8 cellular contexts compared by ENCODE assay signal in the genomic region with DNA sequence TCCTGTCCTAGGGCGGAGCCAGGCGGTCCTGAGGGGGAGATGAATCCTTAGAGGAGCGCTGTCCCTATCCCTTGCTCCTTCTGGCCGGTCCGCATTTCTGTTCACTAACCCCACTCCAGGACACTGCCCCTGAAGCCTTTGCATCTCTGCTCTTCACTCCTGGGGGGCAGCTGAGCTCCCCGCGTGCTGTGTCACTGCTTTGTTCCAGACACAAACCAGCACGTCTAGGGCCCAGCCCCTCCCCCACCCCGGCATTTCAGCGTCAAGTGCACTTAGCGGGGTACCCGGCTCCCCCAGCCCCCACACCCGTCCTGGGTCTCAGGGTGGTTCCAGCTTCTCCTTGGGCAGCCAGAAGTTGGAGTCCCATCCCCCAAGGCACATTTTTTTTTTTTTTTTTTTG. TPM values are rescaled to one million over a fixed set of nuclear protein-coding genes. Genes with fewer than 3 reads are reported as not detected.
DNase-seq lines count a peak whose midpoint lies in the region; ATAC-seq and TF ChIP-seq lines count a peak whose summit lies in the region.

No MANE protein-coding gene starts in this region.

- no peaks in the 10 kb centered on the region for H3K36me3 Mint-ChIP-seq in dendritic cell treated with granulocyte-macrophage colony-stimulating factor and Interleukin-4, amounts not matched to agents 40 ng/mL and 50 ng/mL, for 4 days (ENCODE audit: low read depth)
- no peaks in the 10 kb centered on the region for H3K36me3 Mint-ChIP-seq in naive B cell

- peaks cover 52% of the 10 kb centered on the region for H3K4me1 Mint-ChIP-seq in dendritic cell treated with granulocyte-macrophage colony-stimulating factor and Interleukin-4, amounts not matched to agents 40 ng/mL and 50 ng/mL, for 4 days (ENCODE audit: low read depth)
- H3K4me1 Mint-ChIP-seq in naive B cell, result peaks cover 21 to 47% (median 42%) of the 10 kb centered on the region in 3 donors

- peaks cover 14 to 63% (median 51%) of the 10 kb centered on the region in 9 donors for H3K4me1 ChIP-seq in heart right ventricle
- H3K4me1 ChIP-seq in upper lobe of right lung, result peaks cover 47% of the 10 kb centered on the region

- ATAC-seq in heart right ventricle (peak in 2 of 8 donors; percentile 0 to 2), Right ventricle myocardium inferior (no peak), naive B cell (ENCODE audit: low read depth in 2 of 2) (no peak), upper lobe of right lung (no peak)

- H3K27ac ChIP-seq in heart right ventricle, result peak overlapping the region in 7 of 10 donors; percentile 11 to 48 (median 33)
- no peak overlapping the region for H3K27ac ChIP-seq in upper lobe of right lung

- peaks cover 0 to 11% (median 0%) of the 10 kb centered on the region in 9 donors for H3K36me3 ChIP-seq in heart right ventricle
- no peaks in the 10 kb centered on the region for H3K36me3 ChIP-seq in upper lobe of right lung

- peaks cover 63% of the 10 kb centered on the region for H3K27me3 Mint-ChIP-seq in dendritic cell treated with granulocyte-macrophage colony-stimulating factor and Interleukin-4, amounts not matched to agents 40 ng/mL and 50 ng/mL, for 4 days
- H3K27me3 Mint-ChIP-seq in naive B cell, result peaks cover 11 to 29% (median 16%) of the 10 kb centered on the region in 3 donors

- TF ChIP-seq CTCF in heart right ventricle (IDR thresholded peaks at IDR 0.05), result no peak
- TF ChIP-seq CTCF in upper lobe of right lung (IDR thresholded peaks at IDR 0.05), result no peak

- intact Hi-C loops in heart right ventricle (cut with DNase I) (loop anchor here in 3 of 10 donors (5.0 to 10.0 kb wide), 3 partner anchors 37 to 321 kb away; a partner anchor contains a TSS), Right ventricle myocardium inferior (cut with DNase I) (loop anchor here (2.0 to 10.0 kb wide), 2 partner anchors 23 to 321 kb away; a partner anchor contains a TSS), upper lobe of right lung (cut with DNase I) (no loop called here)
- intact Hi-C loops in dendritic cell treated with granulocyte-macrophage colony-stimulating factor and Interleukin-4, amounts not matched to agents 40 ng/mL and 50 ng/mL, for 4 days (cut with micrococcal nuclease), result loop anchor here (2.0 to 10.0 kb wide), 2 partner anchors 25 to 49 kb away; a partner anchor contains a TSS

- H3K4me3 Mint-ChIP-seq in dendritic cell treated with granulocyte-macrophage colony-stimulating factor and Interleukin-4, amounts not matched to agents 40 ng/mL and 50 ng/mL, for 4 days, result peak overlapping the region; percentile 53
- H3K4me3 Mint-ChIP-seq in naive B cell, result peak overlapping the region; percentile 58 to 93 (median 72)

- H3K9me3 Mint-ChIP-seq in dendritic cell treated with granulocyte-macrophage colony-stimulating factor and Interleukin-4, amounts not matched to agents 40 ng/mL and 50 ng/mL, for 4 days, result no peaks in the 10 kb centered on the region
- no peaks in the 10 kb centered on the region for H3K9me3 Mint-ChIP-seq in naive B cell

- 23 to 24% methylated on average over 13 of the region's 13 CpGs for WGBS in heart right ventricle, 2 donors

- H3K9me3 ChIP-seq in heart right ventricle, result no peaks in the 10 kb centered on the region
- H3K9me3 ChIP-seq in upper lobe of right lung, result no peaks in the 10 kb centered on the region

- H3K4me3 ChIP-seq in heart right ventricle (peak overlapping the region in 9 of 10 donors; percentile 11 to 53 (median 44)), upper lobe of right lung (peak overlapping the region; percentile 42)

- no peak for DNase-seq in heart right ventricle
- DNase-seq in Right ventricle myocardium inferior (ENCODE audit: missing footprints), result no peak
- DNase-seq in naive B cell, result no peak
- no peak for DNase-seq in upper lobe of right lung
- DNase-seq in NCI-H1436 (lab: John Stamatoyannopoulos, UW), result no peak
- DNase-seq in DMS53 treated with DMSO at 0.1 percent for 48 hours (lab: John Stamatoyannopoulos, UW; ENCODE audit: unreplicated experiment), result no peak
- no peak for DNase-seq in LoVo (ENCODE audit: low spot score)

- peak overlapping the region; percentile 41 for H3K27ac Mint-ChIP-seq in dendritic cell treated with granulocyte-macrophage colony-stimulating factor and Interleukin-4, amounts not matched to agents 40 ng/mL and 50 ng/mL, for 4 days
- H3K27ac Mint-ChIP-seq in naive B cell, result no peak overlapping the region

- H3K27me3 ChIP-seq in heart right ventricle, result peaks cover 0 to 36% (median 0%) of the 10 kb centered on the region in 7 donors
- H3K27me3 ChIP-seq in upper lobe of right lung, result no peaks in the 10 kb centered on the region

RNA-seq across cellular contexts. Expression of a gene that starts 8.9 kb away (rescaled TPM):
- total RNA-seq in heart right ventricle (100 to 1,000 TPM in 4 of 10 donors, 10 to 100 TPM in 6; 72.0 to 110 (median 90.9) TPM), Right ventricle myocardium inferior (93.2 TPM), upper lobe of right lung (7.7 TPM)
- polyA plus RNA-seq in heart right ventricle (100 to 1,000 TPM in 1 of 2 donors, 10 to 100 TPM in 1; 53.2 to 262 TPM), naive B cell (ENCODE audit: low read depth in 6 of 6) (under 1 TPM in 2 of 6 donors, not detected in 4; 0.12 to 0.13 TPM)

RNA-seq across cellular contexts. Expression of a gene that starts 20.9 kb away (rescaled TPM):
- total RNA-seq in heart right ventricle, result 1 to 10 TPM; 2.5 to 9.1 (median 5.5) TPM
- 1 to 10 TPM; 6.2 to 9.7 TPM for polyA plus RNA-seq in heart right ventricle
- total RNA-seq in Right ventricle myocardium inferior, result 9.2 TPM
- not detected for polyA plus RNA-seq in naive B cell (ENCODE audit: low read depth in 6 of 6)
- 6.8 TPM for total RNA-seq in upper lobe of right lung

RNA-seq across cellular contexts. Expression of a gene that starts 24.4 kb away (rescaled TPM):
- total RNA-seq in heart right ventricle, result 10 to 100 TPM; 20.6 to 34.7 (median 28.1) TPM
- polyA plus RNA-seq in heart right ventricle, result 10 to 100 TPM; 31.6 to 35.4 TPM
- total RNA-seq in Right ventricle myocardium inferior, result 33.0 TPM
- 10 to 100 TPM in 1 of 6 donors, 1 to 10 TPM in 5; 1.6 to 12.9 (median 4.4) TPM for polyA plus RNA-seq in naive B cell (ENCODE audit: low read depth in 6 of 6)
- 64.8 TPM for total RNA-seq in upper lobe of right lung

RNA-seq across cellular contexts. Expression of a gene that starts 45.4 kb away (rescaled TPM):
- total RNA-seq in heart right ventricle, result 10 to 100 TPM; 24.0 to 41.6 (median 30.2) TPM
- polyA plus RNA-seq in heart right ventricle, result 100 to 1,000 TPM in 1 of 2 donors, 10 to 100 TPM in 1; 92.8 to 106 TPM
- 38.8 TPM for total RNA-seq in Right ventricle myocardium inferior
- 10 to 100 TPM; 28.1 to 41.5 (median 38.4) TPM for polyA plus RNA-seq in naive B cell (ENCODE audit: low read depth in 6 of 6)
- total RNA-seq in upper lobe of right lung, result 51.9 TPM

RNA-seq across cellular contexts. Expression of a gene that starts 47.0 kb away (rescaled TPM):
- total RNA-seq in heart right ventricle (1 to 10 TPM; 4.4 to 9.0 (median 5.6) TPM), Right ventricle myocardium inferior (7.1 TPM), upper lobe of right lung (10.9 TPM)
- polyA plus RNA-seq in heart right ventricle (1 to 10 TPM; 3.5 to 5.7 TPM), naive B cell (ENCODE audit: low read depth in 6 of 6) (10 to 100 TPM; 15.1 to 45.2 (median 20.3) TPM)
